ENCODE assay signal across 1 cellular context in the genomic region with DNA sequence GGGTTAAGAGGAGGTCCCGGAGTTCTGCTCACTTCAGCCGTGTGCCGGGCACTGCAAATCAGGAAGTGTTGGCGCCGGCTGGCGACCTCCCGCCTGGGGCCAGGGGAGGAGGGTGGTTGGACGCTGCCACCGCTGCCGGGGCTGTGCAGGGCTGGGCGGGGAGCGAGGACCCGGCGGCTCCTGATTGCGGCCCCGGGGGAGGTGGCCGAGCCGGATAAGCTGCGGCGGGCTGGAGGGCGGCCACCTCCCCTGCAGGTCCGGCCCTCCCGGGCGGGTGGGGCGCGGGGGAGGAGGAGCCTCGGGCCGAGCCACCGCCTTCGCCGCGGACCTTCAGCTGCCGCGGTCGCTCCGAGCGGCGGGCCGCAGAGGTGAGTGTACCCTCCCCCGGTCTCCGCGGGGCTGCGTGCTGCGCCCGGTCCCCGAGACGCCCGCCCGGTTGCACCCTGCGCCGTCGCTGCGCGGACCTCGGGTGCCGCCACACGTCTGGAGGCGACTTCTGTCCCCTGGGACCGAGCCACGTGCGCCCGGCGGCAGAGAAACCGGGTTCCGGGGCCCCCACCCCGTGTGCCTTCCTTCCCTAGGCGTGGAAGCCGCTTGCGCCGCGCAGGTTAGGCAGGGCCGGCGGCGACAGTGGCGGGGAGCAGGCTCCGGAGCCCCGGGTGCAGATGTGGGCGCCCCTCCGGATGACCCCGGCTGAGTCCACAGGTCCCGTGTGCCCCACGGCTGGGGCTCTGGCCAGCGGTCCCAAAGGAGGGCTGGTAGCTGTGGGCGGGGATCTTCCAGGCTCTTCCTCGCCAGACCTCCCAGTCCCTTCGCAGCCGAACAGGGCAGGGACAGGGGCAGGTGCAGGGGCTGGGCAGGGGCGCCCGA.
TF ChIP-seq lines count a peak whose summit lies in the region.

A gene with protein sequence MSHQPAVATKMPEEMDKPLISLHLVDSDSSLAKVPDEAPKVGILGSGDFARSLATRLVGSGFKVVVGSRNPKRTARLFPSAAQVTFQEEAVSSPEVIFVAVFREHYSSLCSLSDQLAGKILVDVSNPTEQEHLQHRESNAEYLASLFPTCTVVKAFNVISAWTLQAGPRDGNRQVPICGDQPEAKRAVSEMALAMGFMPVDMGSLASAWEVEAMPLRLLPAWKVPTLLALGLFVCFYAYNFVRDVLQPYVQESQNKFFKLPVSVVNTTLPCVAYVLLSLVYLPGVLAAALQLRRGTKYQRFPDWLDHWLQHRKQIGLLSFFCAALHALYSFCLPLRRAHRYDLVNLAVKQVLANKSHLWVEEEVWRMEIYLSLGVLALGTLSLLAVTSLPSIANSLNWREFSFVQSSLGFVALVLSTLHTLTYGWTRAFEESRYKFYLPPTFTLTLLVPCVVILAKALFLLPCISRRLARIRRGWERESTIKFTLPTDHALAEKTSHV (plus strand): TSS at position 314 of the 870 bp plus-strand sequence. CDS start 7,179 bp downstream, outside the sequence.

TF ChIP-seq in HepG2, 621 proteins besides CTCF, POLR2A, EP300 and RAD21 (continued from another document and continues in another):
- no peak; the same call in 1 of the 2 replicates for TF ChIP-seq HDAC2 (CRISPR knock-in tag; IDR thresholded peaks at IDR 0.05)
- TF ChIP-seq ZNF737 (CRISPR knock-in tag; IDR thresholded peaks at IDR 0.05; ENCODE audit: borderline replicate concordance), result no peak; the same call in 1 of the 2 replicates
- TF ChIP-seq SMARCE1 (IDR thresholded peaks at IDR 0.05; ENCODE audit: borderline replicate concordance), result no peak
- TF ChIP-seq, protein P1, sequence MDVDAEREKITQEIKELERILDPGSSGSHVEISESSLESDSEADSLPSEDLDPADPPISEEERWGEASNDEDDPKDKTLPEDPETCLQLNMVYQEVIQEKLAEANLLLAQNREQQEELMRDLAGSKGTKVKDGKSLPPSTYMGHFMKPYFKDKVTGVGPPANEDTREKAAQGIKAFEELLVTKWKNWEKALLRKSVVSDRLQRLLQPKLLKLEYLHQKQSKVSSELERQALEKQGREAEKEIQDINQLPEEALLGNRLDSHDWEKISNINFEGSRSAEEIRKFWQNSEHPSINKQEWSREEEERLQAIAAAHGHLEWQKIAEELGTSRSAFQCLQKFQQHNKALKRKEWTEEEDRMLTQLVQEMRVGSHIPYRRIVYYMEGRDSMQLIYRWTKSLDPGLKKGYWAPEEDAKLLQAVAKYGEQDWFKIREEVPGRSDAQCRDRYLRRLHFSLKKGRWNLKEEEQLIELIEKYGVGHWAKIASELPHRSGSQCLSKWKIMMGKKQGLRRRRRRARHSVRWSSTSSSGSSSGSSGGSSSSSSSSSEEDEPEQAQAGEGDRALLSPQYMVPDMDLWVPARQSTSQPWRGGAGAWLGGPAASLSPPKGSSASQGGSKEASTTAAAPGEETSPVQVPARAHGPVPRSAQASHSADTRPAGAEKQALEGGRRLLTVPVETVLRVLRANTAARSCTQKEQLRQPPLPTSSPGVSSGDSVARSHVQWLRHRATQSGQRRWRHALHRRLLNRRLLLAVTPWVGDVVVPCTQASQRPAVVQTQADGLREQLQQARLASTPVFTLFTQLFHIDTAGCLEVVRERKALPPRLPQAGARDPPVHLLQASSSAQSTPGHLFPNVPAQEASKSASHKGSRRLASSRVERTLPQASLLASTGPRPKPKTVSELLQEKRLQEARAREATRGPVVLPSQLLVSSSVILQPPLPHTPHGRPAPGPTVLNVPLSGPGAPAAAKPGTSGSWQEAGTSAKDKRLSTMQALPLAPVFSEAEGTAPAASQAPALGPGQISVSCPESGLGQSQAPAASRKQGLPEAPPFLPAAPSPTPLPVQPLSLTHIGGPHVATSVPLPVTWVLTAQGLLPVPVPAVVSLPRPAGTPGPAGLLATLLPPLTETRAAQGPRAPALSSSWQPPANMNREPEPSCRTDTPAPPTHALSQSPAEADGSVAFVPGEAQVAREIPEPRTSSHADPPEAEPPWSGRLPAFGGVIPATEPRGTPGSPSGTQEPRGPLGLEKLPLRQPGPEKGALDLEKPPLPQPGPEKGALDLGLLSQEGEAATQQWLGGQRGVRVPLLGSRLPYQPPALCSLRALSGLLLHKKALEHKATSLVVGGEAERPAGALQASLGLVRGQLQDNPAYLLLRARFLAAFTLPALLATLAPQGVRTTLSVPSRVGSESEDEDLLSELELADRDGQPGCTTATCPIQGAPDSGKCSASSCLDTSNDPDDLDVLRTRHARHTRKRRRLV (CRISPR knock-in tag; IDR thresholded peaks at IDR 0.05), result no peak
- TF ChIP-seq, protein P2, sequence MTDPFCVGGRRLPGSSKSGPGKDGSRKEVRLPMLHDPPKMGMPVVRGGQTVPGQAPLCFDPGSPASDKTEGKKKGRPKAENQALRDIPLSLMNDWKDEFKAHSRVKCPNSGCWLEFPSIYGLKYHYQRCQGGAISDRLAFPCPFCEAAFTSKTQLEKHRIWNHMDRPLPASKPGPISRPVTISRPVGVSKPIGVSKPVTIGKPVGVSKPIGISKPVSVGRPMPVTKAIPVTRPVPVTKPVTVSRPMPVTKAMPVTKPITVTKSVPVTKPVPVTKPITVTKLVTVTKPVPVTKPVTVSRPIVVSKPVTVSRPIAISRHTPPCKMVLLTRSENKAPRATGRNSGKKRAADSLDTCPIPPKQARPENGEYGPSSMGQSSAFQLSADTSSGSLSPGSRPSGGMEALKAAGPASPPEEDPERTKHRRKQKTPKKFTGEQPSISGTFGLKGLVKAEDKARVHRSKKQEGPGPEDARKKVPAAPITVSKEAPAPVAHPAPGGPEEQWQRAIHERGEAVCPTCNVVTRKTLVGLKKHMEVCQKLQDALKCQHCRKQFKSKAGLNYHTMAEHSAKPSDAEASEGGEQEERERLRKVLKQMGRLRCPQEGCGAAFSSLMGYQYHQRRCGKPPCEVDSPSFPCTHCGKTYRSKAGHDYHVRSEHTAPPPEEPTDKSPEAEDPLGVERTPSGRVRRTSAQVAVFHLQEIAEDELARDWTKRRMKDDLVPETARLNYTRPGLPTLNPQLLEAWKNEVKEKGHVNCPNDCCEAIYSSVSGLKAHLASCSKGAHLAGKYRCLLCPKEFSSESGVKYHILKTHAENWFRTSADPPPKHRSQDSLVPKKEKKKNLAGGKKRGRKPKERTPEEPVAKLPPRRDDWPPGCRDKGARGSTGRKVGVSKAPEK (CRISPR knock-in tag; IDR thresholded peaks at IDR 0.05; ENCODE audit: borderline replicate concordance), result peak; percentile 76; the same call in 1 of the 2 replicates
- TF ChIP-seq MTF2 (CRISPR knock-in tag; IDR thresholded peaks at IDR 0.05; ENCODE audit: borderline replicate concordance), result peak; percentile 29
- no peak for TF ChIP-seq ZNF136 (CRISPR knock-in tag; IDR thresholded peaks at IDR 0.05; ENCODE audit: low read depth)
- TF ChIP-seq PLRG1 (conservative IDR thresholded peaks at IDR 0.05), result no peak
- TF ChIP-seq ZNF570 (CRISPR knock-in tag; IDR thresholded peaks at IDR 0.05; ENCODE audit: borderline replicate concordance), result peak; percentile 88; the same call in 1 of the 2 replicates
- TF ChIP-seq, protein P3, sequence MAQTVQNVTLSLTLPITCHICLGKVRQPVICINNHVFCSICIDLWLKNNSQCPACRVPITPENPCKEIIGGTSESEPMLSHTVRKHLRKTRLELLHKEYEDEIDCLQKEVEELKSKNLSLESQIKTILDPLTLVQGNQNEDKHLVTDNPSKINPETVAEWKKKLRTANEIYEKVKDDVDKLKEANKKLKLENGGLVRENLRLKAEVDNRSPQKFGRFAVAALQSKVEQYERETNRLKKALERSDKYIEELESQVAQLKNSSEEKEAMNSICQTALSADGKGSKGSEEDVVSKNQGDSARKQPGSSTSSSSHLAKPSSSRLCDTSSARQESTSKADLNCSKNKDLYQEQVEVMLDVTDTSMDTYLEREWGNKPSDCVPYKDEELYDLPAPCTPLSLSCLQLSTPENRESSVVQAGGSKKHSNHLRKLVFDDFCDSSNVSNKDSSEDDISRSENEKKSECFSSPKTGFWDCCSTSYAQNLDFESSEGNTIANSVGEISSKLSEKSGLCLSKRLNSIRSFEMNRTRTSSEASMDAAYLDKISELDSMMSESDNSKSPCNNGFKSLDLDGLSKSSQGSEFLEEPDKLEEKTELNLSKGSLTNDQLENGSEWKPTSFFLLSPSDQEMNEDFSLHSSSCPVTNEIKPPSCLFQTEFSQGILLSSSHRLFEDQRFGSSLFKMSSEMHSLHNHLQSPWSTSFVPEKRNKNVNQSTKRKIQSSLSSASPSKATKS (CRISPR knock-in tag; IDR thresholded peaks at IDR 0.05), result no peak
- TF ChIP-seq ZNF839 (CRISPR knock-in tag; IDR thresholded peaks at IDR 0.05; ENCODE audit: borderline replicate concordance), result no peak
- 0 out of 2 replicates have a peak, but pooled peaks have one; percentile 40 for TF ChIP-seq ZFP41 (CRISPR knock-in tag; IDR thresholded peaks at IDR 0.05; ENCODE audit: borderline replicate concordance)
- TF ChIP-seq, protein P4, sequence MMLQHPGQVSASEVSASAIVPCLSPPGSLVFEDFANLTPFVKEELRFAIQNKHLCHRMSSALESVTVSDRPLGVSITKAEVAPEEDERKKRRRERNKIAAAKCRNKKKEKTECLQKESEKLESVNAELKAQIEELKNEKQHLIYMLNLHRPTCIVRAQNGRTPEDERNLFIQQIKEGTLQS (CRISPR knock-in tag; IDR thresholded peaks at IDR 0.05), result no peak
- TF ChIP-seq ATF1 (CRISPR knock-in tag; IDR thresholded peaks at IDR 0.05), result no peak
- TF ChIP-seq KLF6 (CRISPR knock-in tag; IDR thresholded peaks at IDR 0.05), result no peak
- no peak for TF ChIP-seq JUNB (CRISPR knock-in tag; IDR thresholded peaks at IDR 0.05; ENCODE audit: borderline replicate concordance)
- TF ChIP-seq ZNF253 (CRISPR knock-in tag; IDR thresholded peaks at IDR 0.05; ENCODE audit: borderline replicate concordance), result 0 out of 2 replicates have a peak, but pooled peaks have one; percentile 57
- TF ChIP-seq ZNF329 (CRISPR knock-in tag; IDR thresholded peaks at IDR 0.05; ENCODE audit: low read depth), result 0 out of 2 replicates have a peak, but pooled peaks have one; percentile 32
- no peak for TF ChIP-seq GTF2F1 (IDR thresholded peaks at IDR 0.05; ENCODE audit: low read length)
- TF ChIP-seq, protein P5, sequence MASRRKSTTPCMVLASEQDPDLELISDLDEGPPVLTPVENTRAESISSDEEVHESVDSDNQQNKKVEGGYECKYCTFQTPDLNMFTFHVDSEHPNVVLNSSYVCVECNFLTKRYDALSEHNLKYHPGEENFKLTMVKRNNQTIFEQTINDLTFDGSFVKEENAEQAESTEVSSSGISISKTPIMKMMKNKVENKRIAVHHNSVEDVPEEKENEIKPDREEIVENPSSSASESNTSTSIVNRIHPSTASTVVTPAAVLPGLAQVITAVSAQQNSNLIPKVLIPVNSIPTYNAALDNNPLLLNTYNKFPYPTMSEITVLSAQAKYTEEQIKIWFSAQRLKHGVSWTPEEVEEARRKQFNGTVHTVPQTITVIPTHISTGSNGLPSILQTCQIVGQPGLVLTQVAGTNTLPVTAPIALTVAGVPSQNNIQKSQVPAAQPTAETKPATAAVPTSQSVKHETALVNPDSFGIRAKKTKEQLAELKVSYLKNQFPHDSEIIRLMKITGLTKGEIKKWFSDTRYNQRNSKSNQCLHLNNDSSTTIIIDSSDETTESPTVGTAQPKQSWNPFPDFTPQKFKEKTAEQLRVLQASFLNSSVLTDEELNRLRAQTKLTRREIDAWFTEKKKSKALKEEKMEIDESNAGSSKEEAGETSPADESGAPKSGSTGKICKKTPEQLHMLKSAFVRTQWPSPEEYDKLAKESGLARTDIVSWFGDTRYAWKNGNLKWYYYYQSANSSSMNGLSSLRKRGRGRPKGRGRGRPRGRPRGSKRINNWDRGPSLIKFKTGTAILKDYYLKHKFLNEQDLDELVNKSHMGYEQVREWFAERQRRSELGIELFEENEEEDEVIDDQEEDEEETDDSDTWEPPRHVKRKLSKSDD (CRISPR knock-in tag; IDR thresholded peaks at IDR 0.05; ENCODE audit: low read depth), result 0 out of 2 replicates have a peak, but pooled peaks have one; percentile 58
- TF ChIP-seq ZNF670 (CRISPR knock-in tag; IDR thresholded peaks at IDR 0.05; ENCODE audit: borderline replicate concordance), result 0 out of 2 replicates have a peak, but pooled peaks have one; percentile 23
- peak; percentile 68; the same call in 1 of the 2 replicates for TF ChIP-seq ZBTB20 (CRISPR knock-in tag; IDR thresholded peaks at IDR 0.05; ENCODE audit: borderline replicate concordance, low read depth)
- peak; percentile 96 for TF ChIP-seq MYC (CRISPR knock-in tag; IDR thresholded peaks at IDR 0.05; ENCODE audit: borderline replicate concordance)
- no peak for TF ChIP-seq SRF (IDR thresholded peaks at IDR 0.05; ENCODE audit: low read depth, low read length)
- TF ChIP-seq CC2D1A (CRISPR knock-in tag; IDR thresholded peaks at IDR 0.05), result no peak
- no peak for TF ChIP-seq PRMT3 (CRISPR knock-in tag; IDR thresholded peaks at IDR 0.05; ENCODE audit: borderline replicate concordance, low read depth)
- TF ChIP-seq, protein P6, sequence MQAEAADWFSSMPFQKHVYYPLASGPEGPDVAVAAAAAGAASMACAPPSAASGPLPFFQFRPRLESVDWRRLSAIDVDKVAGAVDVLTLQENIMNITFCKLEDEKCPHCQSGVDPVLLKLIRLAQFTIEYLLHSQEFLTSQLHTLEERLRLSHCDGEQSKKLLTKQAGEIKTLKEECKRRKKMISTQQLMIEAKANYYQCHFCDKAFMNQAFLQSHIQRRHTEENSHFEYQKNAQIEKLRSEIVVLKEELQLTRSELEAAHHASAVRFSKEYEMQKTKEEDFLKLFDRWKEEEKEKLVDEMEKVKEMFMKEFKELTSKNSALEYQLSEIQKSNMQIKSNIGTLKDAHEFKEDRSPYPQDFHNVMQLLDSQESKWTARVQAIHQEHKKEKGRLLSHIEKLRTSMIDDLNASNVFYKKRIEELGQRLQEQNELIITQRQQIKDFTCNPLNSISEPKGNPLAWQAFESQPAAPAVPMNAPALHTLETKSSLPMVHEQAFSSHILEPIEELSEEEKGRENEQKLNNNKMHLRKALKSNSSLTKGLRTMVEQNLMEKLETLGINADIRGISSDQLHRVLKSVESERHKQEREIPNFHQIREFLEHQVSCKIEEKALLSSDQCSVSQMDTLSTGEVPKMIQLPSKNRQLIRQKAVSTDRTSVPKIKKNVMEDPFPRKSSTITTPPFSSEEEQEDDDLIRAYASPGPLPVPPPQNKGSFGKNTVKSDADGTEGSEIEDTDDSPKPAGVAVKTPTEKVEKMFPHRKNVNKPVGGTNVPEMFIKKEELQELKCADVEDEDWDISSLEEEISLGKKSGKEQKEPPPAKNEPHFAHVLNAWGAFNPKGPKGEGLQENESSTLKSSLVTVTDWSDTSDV (CRISPR knock-in tag; IDR thresholded peaks at IDR 0.05), result peak; percentile 81; the same call in 1 of the 2 replicates
